ENCODE assay signal across 11 cellular contexts in the genomic region with DNA sequence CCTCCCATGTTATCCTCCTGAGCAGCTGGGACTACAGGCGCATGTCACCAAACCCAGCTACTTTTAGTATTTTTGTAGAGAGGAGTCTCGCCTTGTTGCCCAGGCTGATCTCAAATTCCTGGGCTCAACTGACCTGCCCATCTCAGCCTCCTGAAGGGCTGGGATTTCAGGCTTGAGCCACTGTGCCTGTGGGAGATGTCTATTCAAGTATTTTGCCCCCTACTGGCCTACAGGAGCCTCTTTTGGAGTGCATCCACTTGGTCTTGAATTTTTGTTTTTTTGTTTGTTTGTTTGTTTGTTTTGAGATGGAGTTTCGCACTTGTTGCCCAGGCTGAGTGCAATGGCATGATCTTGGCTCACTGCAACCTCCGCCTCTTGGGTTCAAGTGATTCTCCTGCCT. TPM values are rescaled to one million over a fixed set of nuclear protein-coding genes. Genes with fewer than 3 reads are reported as not detected.
A peak's percentile ranks its signal among the peaks of the same experiment; 100 is the strongest.
DNase-seq lines count a peak whose midpoint lies in the region; ATAC-seq and TF ChIP-seq lines count a peak whose summit lies in the region.
"Had no signal": no experiment of that assay in that cellular context is flagged by ENCODE, and none has a peak within 500 bp of the region (broad histone marks: within the 10 kb centered on the region; RNA-seq: fewer than 3 reads in every experiment).

No MANE protein-coding gene starts in this region.

- H4K20me1 ChIP-seq in osteoblast (ENCODE audit: insufficient read depth, low read length): no peaks in the 10 kb centered on the region

- peaks cover 14% of the 10 kb centered on the region for H3K79me2 ChIP-seq in osteoblast (ENCODE audit: insufficient read depth, low read length)

- H3K4me2 ChIP-seq in osteoblast (ENCODE audit: insufficient read depth, low read length): no peak overlapping the region
- H3K4me2 ChIP-seq: A549 had no signal

- in situ Hi-C loops in KBM-7 (cut with MboI; ENCODE audit: low pct_unique_long_range_greater_than_20kb, low sequenced_read_pairs): no loop called here

- no peak for ATAC-seq in HG03520 (IDR thresholded peaks at IDR 0.05; ENCODE audit: unreplicated experiment)
- no peak for ATAC-seq in GM19452 (IDR thresholded peaks at IDR 0.05; ENCODE audit: unreplicated experiment)
- ATAC-seq: A549 had no signal

- TF ChIP-seq CTCF in choroid plexus epithelial cell (conservative IDR thresholded peaks at IDR 0.05; ENCODE audit: low read depth, low read length): peak; percentile 60
- peak; percentile 47 for TF ChIP-seq CTCF in osteoblast (IDR thresholded peaks at IDR 0.05; ENCODE audit: extremely low read depth, low read depth, low read length)

- no peak overlapping the region for H3K27ac ChIP-seq in osteoblast (ENCODE audit: low read depth, low read length)
- H3K27ac ChIP-seq: A549, adrenal gland had no signal

- H3K36me3 ChIP-seq in osteoblast (ENCODE audit: insufficient read depth, low read length): no peaks in the 10 kb centered on the region
- H3K36me3 ChIP-seq: adrenal gland had no signal

- H2AFZ ChIP-seq in osteoblast (ENCODE audit: low read length): no peak overlapping the region

- no peak overlapping the region for H3K4me3 ChIP-seq in choroid plexus epithelial cell (ENCODE audit: low read depth, low read length)
- no peak overlapping the region for H3K4me3 ChIP-seq in osteoblast (ENCODE audit: insufficient read depth, low read length)
- H3K4me3 ChIP-seq: A549, adrenal gland had no signal

- H3K27me3 ChIP-seq in osteoblast (ENCODE audit: insufficient read depth, low read length): no peaks in the 10 kb centered on the region
- H3K27me3 ChIP-seq: adrenal gland had no signal

- peaks cover 15% of the 10 kb centered on the region for H3K4me1 ChIP-seq in osteoblast (ENCODE audit: insufficient read depth, low read length)

- DNase-seq in NCI-H2227 (lab: John Stamatoyannopoulos, UW; ENCODE audit: unreplicated experiment) (peak; percentile 7), NCI-H2227 treated with DMSO at 0.1 percent for 48 hours (lab: John Stamatoyannopoulos, UW) (no peak), KBM-7 (peak; percentile 20), choroid plexus epithelial cell (ENCODE audit: low read depth) (peak; percentile 29), osteoblast (ENCODE audit: insufficient read length, low spot score, missing footprints) (no peak), GOT3 (lab: John Stamatoyannopoulos, UW) (no peak)
- DNase-seq: adrenal gland; NK-92 treated with Interleukin-12 subunit alpha and Interleukin-12 subunit beta, amount 100 ng/mL, for 24 hours had no signal

- H3K9me3 ChIP-seq in osteoblast (ENCODE audit: low read depth, low read length): no peaks in the 10 kb centered on the region
- H3K9me3 ChIP-seq: A549, adrenal gland had no signal

RNA-seq across cellular contexts. Expression of a gene that starts 3.2 kb away (rescaled TPM):
- total RNA-seq in osteoblast: 56.6 and 59.4 TPM in 2 replicates

RNA-seq across cellular contexts. Expression of a gene that starts 18.0 kb away (rescaled TPM):
- 46.3 and 46.7 TPM in 2 replicates for total RNA-seq in osteoblast

Comparison
In these comparisons a context has a peak if more than half of its experiments do, and no peak if none do; other contexts are left out.
1. DNase-seq: peak in NCI-H2227 (single experiment), KBM-7 (single experiment) and choroid plexus epithelial cell (single experiment); none in NCI-H2227 treated with DMSO at 0.1 percent for 48 hours (single experiment), osteoblast (single experiment) and GOT3 (single experiment).